ENCODE assay signal across 15 cellular contexts in genomic region chr3:183975981-183976662, GRCh38. TPM values are rescaled to one million over a fixed set of nuclear protein-coding genes. Genes with fewer than 3 reads are reported as not detected.
DNase-seq lines count a peak whose midpoint lies in the region; ATAC-seq and TF ChIP-seq lines count a peak whose summit lies in the region.
"Had no signal": no experiment of that assay in that cellular context is flagged by ENCODE, and none has a peak within 500 bp of the region (broad histone marks: within the 10 kb centered on the region; RNA-seq: fewer than 3 reads in every experiment).

No MANE protein-coding gene starts in this region.

- H4K91ac ChIP-seq in IMR-90 (ENCODE audit: insufficient read depth, low read depth, low read length), result no peak overlapping the region

- peak; percentile 35 for DNase-seq in IMR-90
- peak; percentile 76 for DNase-seq in amniotic epithelial cell (ENCODE audit: low read depth)
- DNase-seq in glutamatergic neuron, result no peak
- DNase-seq in NCI-H1436 treated with DMSO at 0.1 percent for 48 hours (lab: John Stamatoyannopoulos, UW), result no peak
- no peak for DNase-seq in natural killer cell treated with Interleukin-12 subunit alpha and Interleukin-12 subunit beta and Interleukin-15 and Interleukin-18, amount 100 ng/mL, for 72 hours (ENCODE audit: low spot score)
- DNase-seq in NCI-H1092 (lab: John Stamatoyannopoulos, UW), result no peak
- DNase-seq: activated B cell treated with CpG ODN at 0.5 μM for 24 hours; activated T-cell treated with anti-CD3 and anti-CD28 coated beads, Interleukin-2, amount 50 U/mL, for 1 hour; amygdala; left colon; NCI-H2171 treated with DMSO at 0.1 percent for 48 hours had no signal

- no peak overlapping the region for H3K56ac ChIP-seq in IMR-90 (ENCODE audit: extremely low read depth, insufficient read depth, low read length)

- H3K27me3 Mint-ChIP-seq in glutamatergic neuron (ENCODE audit: unreplicated experiment), result peaks cover 9% of the 10 kb centered on the region
- no peaks in the 10 kb centered on the region for H3K27me3 Mint-ChIP-seq in natural killer cell treated with Interleukin-12 subunit alpha and Interleukin-12 subunit beta and Interleukin-15 and Interleukin-18, amount 100 ng/mL, for 72 hours
- H3K27me3 Mint-ChIP-seq: activated B cell treated with CpG ODN at 0.5 μM for 24 hours, type B pancreatic cell had no signal

- H3K4me1 Mint-ChIP-seq in glutamatergic neuron (ENCODE audit: low read depth, unreplicated experiment), result peaks cover 11% of the 10 kb centered on the region
- peaks cover 10% of the 10 kb centered on the region in 2 donors for H3K4me1 Mint-ChIP-seq in natural killer cell treated with Interleukin-12 subunit alpha and Interleukin-12 subunit beta and Interleukin-15 and Interleukin-18, amount 100 ng/mL, for 72 hours (ENCODE audit: low read depth in 2 of 2)
- H3K4me1 Mint-ChIP-seq: activated B cell treated with CpG ODN at 0.5 μM for 24 hours had no signal

- H3K27me3 ChIP-seq in BLaER1 treated with 17β-estradiol and CSF1 and Interleukin-3, amounts not matched to agents 10 nM and 100 nM, result no peaks in the 10 kb centered on the region
- H3K27me3 ChIP-seq in IMR-90 (ENCODE audit: control insufficient read depth, insufficient read depth, low read length), result no peaks in the 10 kb centered on the region

- H3K27ac Mint-ChIP-seq in glutamatergic neuron (ENCODE audit: unreplicated experiment), result peak overlapping the region; percentile 33
- no peak overlapping the region for H3K27ac Mint-ChIP-seq in natural killer cell treated with Interleukin-12 subunit alpha and Interleukin-12 subunit beta and Interleukin-15 and Interleukin-18, amount 100 ng/mL, for 72 hours
- H3K27ac Mint-ChIP-seq: activated B cell treated with CpG ODN at 0.5 μM for 24 hours, type B pancreatic cell had no signal

- peaks cover 0 to 28% (median 13%) of the 10 kb centered on the region in 10 experiments; a peak in 15 of 20 replicates for H3K4me1 ChIP-seq in BLaER1 treated with 17β-estradiol and CSF1 and Interleukin-3, amounts not matched to agents 10 nM and 100 nM
- H3K4me1 ChIP-seq in IMR-90 (ENCODE audit: control insufficient read depth, insufficient read depth, low read length), result peaks cover 2% of the 10 kb centered on the region

- in situ Hi-C loops in IMR-90 (cut with MboI; ENCODE audit: low sequenced_read_pairs), result no loop called here

- H3K36me3 Mint-ChIP-seq in glutamatergic neuron (ENCODE audit: unreplicated experiment), result no peaks in the 10 kb centered on the region
- H3K36me3 Mint-ChIP-seq in natural killer cell treated with Interleukin-12 subunit alpha and Interleukin-12 subunit beta and Interleukin-15 and Interleukin-18, amount 100 ng/mL, for 72 hours, result peaks cover 5% of the 10 kb centered on the region

- no peak overlapping the region for H3K14ac ChIP-seq in IMR-90 (replicated peaks; ENCODE audit: low read depth, low read length)

- CTCF ChIA-PET in IMR-90 (lab: Yijun Ruan, JAX), result interaction anchor here (1.5 kb wide), 1 partner anchor 15 kb away, joined by 3 read pairs; no protein-coding TSS in a partner anchor

- H3K9me3 Mint-ChIP-seq in glutamatergic neuron (ENCODE audit: unreplicated experiment), result peaks cover 5% of the 10 kb centered on the region
- no peaks in the 10 kb centered on the region for H3K9me3 Mint-ChIP-seq in natural killer cell treated with Interleukin-12 subunit alpha and Interleukin-12 subunit beta and Interleukin-15 and Interleukin-18, amount 100 ng/mL, for 72 hours
- H3K9me3 Mint-ChIP-seq: activated B cell treated with CpG ODN at 0.5 μM for 24 hours, type B pancreatic cell had no signal

- intact Hi-C loops in IMR-90 (cut with micrococcal nuclease), result no loop called here

- no peak overlapping the region for H3K4me3 ChIP-seq in BLaER1 treated with 17β-estradiol and CSF1 and Interleukin-3, amounts not matched to agents 10 nM and 100 nM
- H3K4me3 ChIP-seq in IMR-90 (ENCODE audit: insufficient read depth, low read depth, low read length), result no peak overlapping the region

- H3K9me3 ChIP-seq in BLaER1 treated with 17β-estradiol and CSF1 and Interleukin-3, amounts not matched to agents 10 nM and 100 nM (replicated peaks in 1 of 11), result no peaks in the 10 kb centered on the region
- H3K9me3 ChIP-seq in IMR-90 (ENCODE audit: control insufficient read depth, insufficient read depth, low read length), result no peaks in the 10 kb centered on the region

- H3K36me3 ChIP-seq in BLaER1 treated with 17β-estradiol and CSF1 and Interleukin-3, amounts not matched to agents 10 nM and 100 nM, result peaks cover 36 to 78% (median 54%) of the 10 kb centered on the region in 11 experiments
- peaks cover 18% of the 10 kb centered on the region for H3K36me3 ChIP-seq in IMR-90 (ENCODE audit: control insufficient read depth, insufficient read depth, low read length)

- H4K5ac ChIP-seq in IMR-90 (ENCODE audit: low read depth, low read length), result no peak overlapping the region

- no peaks in the 10 kb centered on the region for H4K20me1 ChIP-seq in BLaER1 treated with 17β-estradiol and CSF1 and Interleukin-3, amounts not matched to agents 10 nM and 100 nM
- H4K20me1 ChIP-seq in IMR-90 (ENCODE audit: insufficient read depth, low read length), result no peaks in the 10 kb centered on the region

- no peak overlapping the region for H2BK15ac ChIP-seq in IMR-90 (ENCODE audit: low read depth, low read length)

- H3K9ac ChIP-seq in BLaER1 treated with 17β-estradiol and CSF1 and Interleukin-3, amounts not matched to agents 10 nM and 100 nM, result no peak overlapping the region
- H3K9ac ChIP-seq in IMR-90 (ENCODE audit: low read depth, low read length), result no peak overlapping the region

- TF ChIP-seq RAD21 in IMR-90 (IDR thresholded peaks at IDR 0.05; ENCODE audit: low read length), result no peak

- H3K18ac ChIP-seq in IMR-90 (ENCODE audit: low read depth, low read length), result no peak overlapping the region

- H3K4me3 Mint-ChIP-seq in glutamatergic neuron (ENCODE audit: unreplicated experiment), result no peak overlapping the region
- H3K4me3 Mint-ChIP-seq in natural killer cell treated with Interleukin-12 subunit alpha and Interleukin-12 subunit beta and Interleukin-15 and Interleukin-18, amount 100 ng/mL, for 72 hours, result no peak overlapping the region
- H3K4me3 Mint-ChIP-seq: activated B cell treated with CpG ODN at 0.5 μM for 24 hours, type B pancreatic cell had no signal

- H2BK5ac ChIP-seq in IMR-90 (ENCODE audit: low read depth, low read length, poor library complexity, severe bottlenecking), result no peak overlapping the region

- H2AK9ac ChIP-seq in IMR-90 (replicated peaks; ENCODE audit: low read depth, low read length, poor library complexity), result no peak overlapping the region

- dilution Hi-C loops in IMR-90 (cut with HindIII; ENCODE audit: low sequenced_read_pairs, unreplicated experiment), result no loop called here

- no peak overlapping the region for H2BK20ac ChIP-seq in IMR-90 (ENCODE audit: low read depth, low read length)

- H2AK5ac ChIP-seq in IMR-90 (ENCODE audit: low read depth, low read length), result no peak overlapping the region

- no peak overlapping the region for H2BK120ac ChIP-seq in IMR-90 (ENCODE audit: low read depth, low read length)

- H3K23ac ChIP-seq in IMR-90 (ENCODE audit: low read depth, low read length), result no peak overlapping the region

- POLR2A ChIA-PET in IMR-90 (lab: Charles Lee; ENCODE audit: unreplicated experiment), result no interaction called here

- no peaks in the 10 kb centered on the region for H3K79me1 ChIP-seq in IMR-90 (ENCODE audit: low read depth in 1 of 2, low read length in 2 of 2)

- ATAC-seq in IMR-90 (ENCODE audit: low read depth), result no peak
- ATAC-seq in GM21723 (IDR thresholded peaks at IDR 0.05; ENCODE audit: unreplicated experiment), result no peak
- no peak for ATAC-seq in natural killer cell treated with Interleukin-12 subunit alpha and Interleukin-12 subunit beta and Interleukin-15 and Interleukin-18, amount 100 ng/mL, for 72 hours
- ATAC-seq: left colon, SK-N-SH treated with all-trans-retinoic acid at 6 μM for 48 hours had no signal

- BruUV-seq in IMR-90 (replicated peaks; lab: Mats Ljungman, UMichigan), result no TSS peak

- TF ChIP-seq CTCF in IMR-90 (conservative IDR thresholded peaks at IDR 0.05; ENCODE audit: low read depth, low read length), result no peak
- TF ChIP-seq CTCF in glutamatergic neuron (IDR thresholded peaks at IDR 0.05; ENCODE audit: partially characterized antibody, unreplicated experiment), result no peak

- H4K8ac ChIP-seq in IMR-90 (ENCODE audit: low read depth in 2 of 2, low read length in 2 of 2), result no peak overlapping the region

- H3K9me1 ChIP-seq in IMR-90 (ENCODE audit: insufficient read depth, low read length), result peaks cover 3% of the 10 kb centered on the region; the same call in 1 of the 2 replicates

- no peak for TF ChIP-seq POLR2A in IMR-90 (IDR thresholded peaks at IDR 0.05; ENCODE audit: low read depth, low read length)

- no peak overlapping the region for H2AFZ ChIP-seq in IMR-90 (replicated peaks; ENCODE audit: low read length, poor library complexity)

- peak overlapping the region in 8 of 11 experiments; percentile 0 to 78 (median 54); a peak in 13 of 22 replicates for H3K4me2 ChIP-seq in BLaER1 treated with 17β-estradiol and CSF1 and Interleukin-3, amounts not matched to agents 10 nM and 100 nM
- H3K4me2 ChIP-seq in IMR-90 (ENCODE audit: low read depth, low read length), result no peak overlapping the region

- no peak overlapping the region for H3K4ac ChIP-seq in IMR-90 (ENCODE audit: low read depth, low read length)

- WGBS in IMR-90 (ENCODE audit: extremely low coverage in 2 of 2, insufficient read length in 1 of 2), 2 experiments, result 100% methylated on average over 2 of the region's 10 CpGs; no CpG with 5 or more reads in 1 of the 2 experiments

- H3K27ac ChIP-seq in BLaER1 treated with 17β-estradiol and CSF1 and Interleukin-3, amounts not matched to agents 10 nM and 100 nM, result peak overlapping the region in 5 of 11 experiments; percentile 4 to 60 (median 46); a peak in 7 of 22 replicates
- no peak overlapping the region for H3K27ac ChIP-seq in IMR-90 (ENCODE audit: insufficient read depth, low read length)

TF ChIP-seq in IMR-90, 13 proteins besides CTCF, POLR2A, EP300 and RAD21 (continues in another document):
- TF ChIP-seq MAZ (IDR thresholded peaks at IDR 0.05; ENCODE audit: borderline replicate concordance, low read depth, low read length) (no peak), MAFK (IDR thresholded peaks at IDR 0.05; ENCODE audit: low read depth, low read length) (peak; percentile 95)

RNA-seq across cellular contexts. Expression of gene ABCC5, which starts 41.6 kb away (rescaled TPM):
- 8.4 and 9.2 TPM in 2 replicates for total RNA-seq in IMR-90 (2012; rRNA removed)
- polyA plus RNA-seq in IMR-90 (2012; rRNA removed), result 16.2 and 17.7 TPM in 2 replicates
- 5.0 and 6.9 TPM in 2 replicates for polyA plus RNA-seq in IMR-90 (2012; cell fraction: cytosol; rRNA removed)
- polyA plus RNA-seq in IMR-90 (2012; cell fraction: nucleus; rRNA removed; ENCODE audit: low replicate concordance), result 56.7 and 152 TPM in 2 replicates
- 134 TPM for total RNA-seq in glutamatergic neuron (ENCODE audit: unreplicated experiment)
- 10 to 100 TPM; 16.3 to 33.6 TPM for total RNA-seq in natural killer cell treated with Interleukin-12 subunit alpha and Interleukin-12 subunit beta and Interleukin-15 and Interleukin-18, amount 100 ng/mL, for 72 hours

RNA-seq across cellular contexts. Expression of gene HTR3D, which starts 55.4 kb away (rescaled TPM):
- not detected in 2 replicates for total RNA-seq in IMR-90 (2012; rRNA removed)
- not detected in 2 replicates for polyA plus RNA-seq in IMR-90 (2012; rRNA removed)
- polyA plus RNA-seq in IMR-90 (2012; cell fraction: cytosol; rRNA removed), result not detected in 2 replicates
- polyA plus RNA-seq in IMR-90 (2012; cell fraction: nucleus; rRNA removed; ENCODE audit: low replicate concordance), result not detected in 2 replicates
- not detected for total RNA-seq in glutamatergic neuron (ENCODE audit: unreplicated experiment)
- total RNA-seq in natural killer cell treated with Interleukin-12 subunit alpha and Interleukin-12 subunit beta and Interleukin-15 and Interleukin-18, amount 100 ng/mL, for 72 hours, result not detected
- total RNA-seq: activated B cell treated with CpG ODN at 0.5 μM for 24 hours, left colon had no signal

Comparison
In these comparisons a context has a peak if more than half of its experiments do, and no peak if none do; other contexts are left out.
1. DNase-seq: peak in IMR-90 (single experiment) and amniotic epithelial cell (single experiment); none in glutamatergic neuron (single experiment), NCI-H1436 treated with DMSO at 0.1 percent for 48 hours (single experiment), natural killer cell treated with Interleukin-12 subunit alpha and Interleukin-12 subunit beta and Interleukin-15 and Interleukin-18, amount 100 ng/mL, for 72 hours (single experiment) and NCI-H1092 (single experiment).